In genomic region chr5:175460126-175460525, GRCh38 we compare ENCODE assay signal across 8 cellular contexts. TPM values are rescaled to one million over a fixed set of nuclear protein-coding genes. Genes with fewer than 3 reads are reported as not detected.
DNase-seq lines count a peak whose midpoint lies in the region; ATAC-seq, FAIRE-seq and TF ChIP-seq lines count a peak whose summit lies in the region.

No MANE protein-coding gene starts in this region.

- peak; percentile 44 for TF ChIP-seq CTCF in kidney epithelial cell (IDR thresholded peaks at IDR 0.05; ENCODE audit: insufficient read depth, low read length, poor library complexity, severe bottlenecking)

- no peaks in the 10 kb centered on the region for H3K27me3 ChIP-seq in kidney epithelial cell (ENCODE audit: control insufficient read depth, insufficient read depth, low read length)

- in situ Hi-C loops in SK-MEL-5 (cut with HindIII; ENCODE audit: low pct_unique_long_range_greater_than_20kb, low sequenced_read_pairs), result no loop called here

- DNase-seq in Ammon's horn (ENCODE audit: low spot score), result peak; percentile 47
- no peak for DNase-seq in GM18507 (ENCODE audit: extremely low spot score, insufficient read length, low read depth)
- peak; percentile 73 for DNase-seq in SK-MEL-5 (ENCODE audit: low read depth, low spot score)
- no peak for DNase-seq in kidney epithelial cell (ENCODE audit: low read depth)
- no peak for DNase-seq in NCI-H2029 (lab: John Stamatoyannopoulos, UW)
- no peak for DNase-seq in activated CD8-positive, alpha-beta memory T cell treated with anti-CD3 and anti-CD28 coated beads for 24 hours

- no peak overlapping the region for H3K4me3 ChIP-seq in kidney epithelial cell (ENCODE audit: low read depth, low read length)

- peak; percentile 53 for FAIRE-seq in GM18507 (lab: Jason Lieb, UNC)

- ATAC-seq in GM19463 (IDR thresholded peaks at IDR 0.05; ENCODE audit: unreplicated experiment) (no peak), GM21381 (IDR thresholded peaks at IDR 0.05; ENCODE audit: unreplicated experiment) (no peak)

- no peaks in the 10 kb centered on the region for H3K36me3 ChIP-seq in kidney epithelial cell (ENCODE audit: control insufficient read depth, insufficient read depth, low read length)

RNA-seq across cellular contexts. Expression of gene DRD1, which starts 16.1 kb away (rescaled TPM):
- total RNA-seq in SK-MEL-5 (2014; rRNA removed; shearing (Covaris generic)), result not detected in 2 replicates
- not detected in 2 replicates for polyA plus RNA-seq in SK-MEL-5 (2015; cell fraction: cytosol; rRNA removed)
- polyA plus RNA-seq in SK-MEL-5 (2015; cell fraction: nucleus; rRNA removed), result not detected in 2 replicates
- 0.07 TPM in 1 of 2 replicates, not detected in the other for total RNA-seq in kidney epithelial cell

RNA-seq across cellular contexts. Expression of gene SFXN1, which starts 18.2 kb away (rescaled TPM):
- 77.4 and 104 TPM in 2 replicates for total RNA-seq in SK-MEL-5 (2014; rRNA removed; shearing (Covaris generic))
- 78.9 and 113 TPM in 2 replicates for polyA plus RNA-seq in SK-MEL-5 (2015; cell fraction: cytosol; rRNA removed)
- polyA plus RNA-seq in SK-MEL-5 (2015; cell fraction: nucleus; rRNA removed), result 48.1 and 62.9 TPM in 2 replicates
- total RNA-seq in kidney epithelial cell, result 55.4 and 56.9 TPM in 2 replicates

Comparison
In these comparisons a context has a peak if more than half of its experiments do, and no peak if none do; other contexts are left out.
1. DNase-seq: peak in Ammon's horn (single experiment) and SK-MEL-5 (single experiment); none in GM18507 (single experiment), kidney epithelial cell (single experiment), NCI-H2029 (single experiment) and activated CD8-positive, alpha-beta memory T cell treated with anti-CD3 and anti-CD28 coated beads for 24 hours (single experiment).